7 cellular contexts compared by ENCODE assay signal in the genomic region with DNA sequence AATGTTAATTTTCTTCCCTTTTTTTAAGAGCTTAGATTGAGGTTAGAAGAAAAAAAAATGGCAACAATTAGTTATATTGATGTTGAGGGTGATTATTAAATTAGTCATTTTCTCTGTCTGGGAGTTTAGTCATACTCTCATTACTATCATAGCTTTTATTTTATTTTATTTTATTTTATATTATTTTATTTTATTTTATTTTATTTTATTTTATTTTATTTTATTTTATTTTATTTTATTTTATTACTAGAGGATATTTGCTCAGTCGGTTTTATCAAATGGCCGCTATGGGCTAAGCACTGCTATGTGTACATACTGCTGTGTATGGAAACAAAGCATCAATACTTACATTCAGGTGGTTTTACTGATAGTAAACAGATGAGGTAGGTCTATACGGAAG.
"Had no signal": no experiment of that assay in that cellular context is flagged by ENCODE, and none has a peak within 500 bp of the region (broad histone marks: within the 10 kb centered on the region; RNA-seq: fewer than 3 reads in every experiment).

No MANE protein-coding gene starts in this region.

- FAIRE-seq: G401.6, GM12878, GM12891, GM12892, GM18507 had no signal

- H3K4me3 ChIP-seq: GM12878 had no signal

- ATAC-seq: GM12878 had no signal

- DNase-seq: GDM1, GF-D8 had no signal
